ENCODE assay signal across 8 cellular contexts in the genomic region with DNA sequence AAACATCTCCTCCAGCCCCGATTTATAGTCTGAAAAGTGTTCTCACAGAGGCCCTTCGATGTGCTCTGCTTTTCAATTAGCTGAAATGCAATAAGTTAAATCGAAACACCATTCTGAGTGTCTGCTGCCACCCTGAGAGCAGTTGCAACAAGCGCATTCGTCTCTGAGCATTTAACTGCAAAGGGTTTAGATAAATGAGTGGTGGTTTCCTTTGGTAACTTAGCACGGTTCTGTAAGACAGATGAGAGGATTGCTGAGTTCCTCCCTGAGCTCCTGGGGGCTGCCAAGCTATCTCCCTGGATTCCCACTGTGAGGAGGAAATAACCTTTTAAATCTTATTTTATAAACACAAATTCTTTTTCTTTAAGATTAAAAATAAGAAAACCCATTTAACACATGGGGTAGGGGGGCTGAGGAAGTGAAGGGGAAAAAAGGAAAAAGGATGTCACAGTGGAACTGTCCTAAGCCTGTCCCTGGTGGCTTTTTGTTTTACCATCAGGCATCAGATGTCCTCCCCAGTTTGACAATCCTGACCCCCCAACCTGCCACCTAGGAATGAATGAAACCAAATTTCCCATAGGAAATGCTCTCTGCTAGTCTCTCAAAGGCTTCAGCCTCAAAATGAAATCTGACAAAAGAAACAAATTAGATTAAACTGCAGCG. TPM values are rescaled to one million over a fixed set of nuclear protein-coding genes. Genes with fewer than 3 reads are reported as not detected.
A peak's percentile ranks its signal among the peaks of the same experiment; 100 is the strongest.
DNase-seq lines count a peak whose midpoint lies in the region; ATAC-seq and TF ChIP-seq lines count a peak whose summit lies in the region.

No MANE protein-coding gene starts in this region.

- no peaks in the 10 kb centered on the region for H3K9me3 ChIP-seq in neural cell (ENCODE audit: low read length)

- DNase-seq in GM12864 (ENCODE audit: low read depth) (no peak), NCI-H446 treated with DMSO at 0.1 percent for 48 hours (lab: John Stamatoyannopoulos, UW) (peak; percentile 88), foreskin fibroblast (peak; percentile 76 to 89), GM19238 (ENCODE audit: insufficient read length, low spot score) (no peak)
- no peak for DNase-seq in activated T-cell treated with anti-CD3 and anti-CD28 coated beads, Interleukin-2, amount 50 U/mL, for 4 hours

- peak overlapping the region; percentile 77 for H3K27ac ChIP-seq in neural cell (ENCODE audit: low read length)

- H3K27me3 ChIP-seq in neural cell (ENCODE audit: insufficient read depth, low read depth, low read length) = no peaks in the 10 kb centered on the region

- peak; percentile 59 for TF ChIP-seq CTCF in GM12864 (IDR thresholded peaks at IDR 0.05; ENCODE audit: low read depth, low read length, missing control alignments)
- TF ChIP-seq CTCF in foreskin fibroblast (IDR thresholded peaks at IDR 0.05; ENCODE audit: low read depth, low read length) = peak; percentile 77
- peak; percentile 96 for TF ChIP-seq CTCF in neural cell (IDR thresholded peaks at IDR 0.05; ENCODE audit: poor library complexity, severe bottlenecking)

- peaks cover 13% of the 10 kb centered on the region for H3K79me2 ChIP-seq in neural cell (replicated peaks; ENCODE audit: insufficient read depth, low read length)

- peak; percentile 48 for TF ChIP-seq EP300 in neural cell (conservative IDR thresholded peaks at IDR 0.05; ENCODE audit: poor library complexity, severe bottlenecking)

- H3K4me3 ChIP-seq in GM12864 (ENCODE audit: low read depth, low read length) (no peak overlapping the region), foreskin fibroblast (ENCODE audit: low read depth in 1 of 2, low read length in 2 of 2) (no peak overlapping the region), neural cell (ENCODE audit: low read length) (no peak overlapping the region)

- no peaks in the 10 kb centered on the region for H3F3A ChIP-seq in neural cell (ENCODE audit: insufficient read depth, low read length, poor library complexity, severe bottlenecking)

- H3K4me3 Mint-ChIP-seq in activated T-cell treated with anti-CD3 and anti-CD28 coated beads, Interleukin-2, amount 50 U/mL, for 4 hours = no peak overlapping the region

- peak overlapping the region; percentile 50 for H3K9ac ChIP-seq in neural cell (ENCODE audit: low read length)

- no peaks in the 10 kb centered on the region for H3K9me2 ChIP-seq in neural cell (ENCODE audit: insufficient read depth, low read length)

- H3K27me3 Mint-ChIP-seq in activated T-cell treated with anti-CD3 and anti-CD28 coated beads, Interleukin-2, amount 50 U/mL, for 4 hours (ENCODE audit: low read depth) = peaks cover 2% of the 10 kb centered on the region

- no peaks in the 10 kb centered on the region for H3K9me3 Mint-ChIP-seq in activated T-cell treated with anti-CD3 and anti-CD28 coated beads, Interleukin-2, amount 50 U/mL, for 4 hours

- H3K4me1 Mint-ChIP-seq in activated T-cell treated with anti-CD3 and anti-CD28 coated beads, Interleukin-2, amount 50 U/mL, for 4 hours (ENCODE audit: low read depth) = peaks cover 10% of the 10 kb centered on the region

- H4K20me1 ChIP-seq in neural cell (ENCODE audit: insufficient read depth) = no peaks in the 10 kb centered on the region

- no peaks in the 10 kb centered on the region for H3K36me3 Mint-ChIP-seq in activated T-cell treated with anti-CD3 and anti-CD28 coated beads, Interleukin-2, amount 50 U/mL, for 4 hours (ENCODE audit: insufficient read depth)

- peak; percentile 57 for ATAC-seq in HG03159 (IDR thresholded peaks at IDR 0.05; ENCODE audit: unreplicated experiment)
- peak; percentile 65 to 79 for ATAC-seq in activated T-cell treated with anti-CD3 and anti-CD28 coated beads, Interleukin-2, amount 50 U/mL, for 4 hours
- no peak for ATAC-seq in HG03565 (IDR thresholded peaks at IDR 0.05; ENCODE audit: unreplicated experiment)

- peak; percentile 99 for TF ChIP-seq RAD21 in neural cell (conservative IDR thresholded peaks at IDR 0.05)

- no peak overlapping the region for H2AFZ ChIP-seq in neural cell (ENCODE audit: low read depth, low read length)

- no peaks in the 10 kb centered on the region for H3K36me3 ChIP-seq in neural cell (ENCODE audit: insufficient read depth, low read length)

- no peak overlapping the region for H3K4me2 ChIP-seq in neural cell (ENCODE audit: low read length)

TF ChIP-seq in neural cell, 6 proteins besides CTCF, POLR2A, EP300 and RAD21:
- TF ChIP-seq SMC3 (conservative IDR thresholded peaks at IDR 0.05; ENCODE audit: poor library complexity) (peak; percentile 99), MXI1 (conservative IDR thresholded peaks at IDR 0.05; ENCODE audit: poor library complexity, severe bottlenecking) (peak; percentile 22), POLR2AphosphoS5 (IDR thresholded peaks at IDR 0.05) (peak; percentile 37), TAF1 (IDR thresholded peaks at IDR 0.05; ENCODE audit: low read depth) (no peak)
- TF ChIP-seq, protein P1, sequence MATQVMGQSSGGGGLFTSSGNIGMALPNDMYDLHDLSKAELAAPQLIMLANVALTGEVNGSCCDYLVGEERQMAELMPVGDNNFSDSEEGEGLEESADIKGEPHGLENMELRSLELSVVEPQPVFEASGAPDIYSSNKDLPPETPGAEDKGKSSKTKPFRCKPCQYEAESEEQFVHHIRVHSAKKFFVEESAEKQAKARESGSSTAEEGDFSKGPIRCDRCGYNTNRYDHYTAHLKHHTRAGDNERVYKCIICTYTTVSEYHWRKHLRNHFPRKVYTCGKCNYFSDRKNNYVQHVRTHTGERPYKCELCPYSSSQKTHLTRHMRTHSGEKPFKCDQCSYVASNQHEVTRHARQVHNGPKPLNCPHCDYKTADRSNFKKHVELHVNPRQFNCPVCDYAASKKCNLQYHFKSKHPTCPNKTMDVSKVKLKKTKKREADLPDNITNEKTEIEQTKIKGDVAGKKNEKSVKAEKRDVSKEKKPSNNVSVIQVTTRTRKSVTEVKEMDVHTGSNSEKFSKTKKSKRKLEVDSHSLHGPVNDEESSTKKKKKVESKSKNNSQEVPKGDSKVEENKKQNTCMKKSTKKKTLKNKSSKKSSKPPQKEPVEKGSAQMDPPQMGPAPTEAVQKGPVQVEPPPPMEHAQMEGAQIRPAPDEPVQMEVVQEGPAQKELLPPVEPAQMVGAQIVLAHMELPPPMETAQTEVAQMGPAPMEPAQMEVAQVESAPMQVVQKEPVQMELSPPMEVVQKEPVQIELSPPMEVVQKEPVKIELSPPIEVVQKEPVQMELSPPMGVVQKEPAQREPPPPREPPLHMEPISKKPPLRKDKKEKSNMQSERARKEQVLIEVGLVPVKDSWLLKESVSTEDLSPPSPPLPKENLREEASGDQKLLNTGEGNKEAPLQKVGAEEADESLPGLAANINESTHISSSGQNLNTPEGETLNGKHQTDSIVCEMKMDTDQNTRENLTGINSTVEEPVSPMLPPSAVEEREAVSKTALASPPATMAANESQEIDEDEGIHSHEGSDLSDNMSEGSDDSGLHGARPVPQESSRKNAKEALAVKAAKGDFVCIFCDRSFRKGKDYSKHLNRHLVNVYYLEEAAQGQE (IDR thresholded peaks at IDR 0.05; ENCODE audit: borderline replicate concordance) = no peak

RNA-seq across cellular contexts. Expression of a gene that starts 56.4 kb away (rescaled TPM):
- total RNA-seq in activated T-cell treated with anti-CD3 and anti-CD28 coated beads, Interleukin-2, amount 50 U/mL, for 4 hours = 10 to 100 TPM; 55.2 to 71.1 (median 59.5) TPM
- 32.6 and 38.7 TPM in 2 replicates for polyA plus RNA-seq in neural cell
- polyA minus RNA-seq in neural cell = 152 and 165 TPM in 2 replicates

Comparison
In these comparisons a context has a peak if more than half of its experiments do, and no peak if none do; other contexts are left out.
1. DNase-seq: peak in NCI-H446 treated with DMSO at 0.1 percent for 48 hours (single experiment) and foreskin fibroblast (2 of 2); none in GM12864 (single experiment), activated T-cell treated with anti-CD3 and anti-CD28 coated beads, Interleukin-2, amount 50 U/mL, for 4 hours (single experiment) and GM19238 (single experiment).
2. Peak in every context shown above with its lines, with median percentiles within 50 percentile points of each other: CTCF ChIP-seq.